ENCODE assay signal across 8 cellular contexts in genomic region chr3:20039765-20040475, GRCh38. TPM values are rescaled to one million over a fixed set of nuclear protein-coding genes. Genes with fewer than 3 reads are reported as not detected.
DNase-seq lines count a peak whose midpoint lies in the region; ATAC-seq and TF ChIP-seq lines count a peak whose summit lies in the region.

TSS of gene KAT2B (plus strand) at chr3:20040446. CDS start at chr3:20040478, 32 bp downstream.

- H3K36me3 ChIP-seq in osteoblast (ENCODE audit: insufficient read depth, low read length) = no peaks in the 10 kb centered on the region
- H3K36me3 ChIP-seq in thymus (ENCODE audit: control insufficient read depth, insufficient read depth) = peaks cover 6% of the 10 kb centered on the region

- peaks cover 16% of the 10 kb centered on the region for H3K4me1 ChIP-seq in osteoblast (ENCODE audit: insufficient read depth, low read length)
- peaks cover 36% of the 10 kb centered on the region for H3K4me1 ChIP-seq in thymus (ENCODE audit: control insufficient read depth, insufficient read depth, low read length)

- H2AFZ ChIP-seq in osteoblast (ENCODE audit: low read length) = peak within 1 kb of the TSS; percentile 86

- H3K4me3 ChIP-seq in osteoblast (ENCODE audit: insufficient read depth, low read length) = peak within 1 kb of the TSS; percentile 84
- peak within 1 kb of the TSS; percentile 94 for H3K4me3 ChIP-seq in thymus (ENCODE audit: low read length)

- peak; percentile 30 for TF ChIP-seq CTCF in osteoblast (IDR thresholded peaks at IDR 0.05; ENCODE audit: extremely low read depth, low read depth, low read length)

- peaks cover 3% of the 10 kb centered on the region for H3K79me2 ChIP-seq in osteoblast (ENCODE audit: insufficient read depth, low read length)

- H3K27me3 ChIP-seq in osteoblast (ENCODE audit: insufficient read depth, low read length) (no peaks in the 10 kb centered on the region), thymus (ENCODE audit: control insufficient read depth, insufficient read depth) (no peaks in the 10 kb centered on the region)

- TF ChIP-seq RAD21 in Ishikawa (IDR thresholded peaks at IDR 0.05; ENCODE audit: low read depth) = peak; percentile 7; the same call in 1 of the 2 replicates

- WGBS in thymus = under 1% methylated on average over 61 of the region's 66 CpGs

- H3K27ac ChIP-seq in osteoblast (ENCODE audit: low read depth, low read length) (no peak within 1 kb of the TSS), thymus (ENCODE audit: low read depth) (peak within 1 kb of the TSS; percentile 97)

- DNase-seq in Daoy (ENCODE audit: low read depth) = peak; percentile 75
- peak; percentile 84 for DNase-seq in SK-N-DZ (ENCODE audit: low spot score)
- peak; percentile 87 for DNase-seq in activated naive CD4-positive, alpha-beta T cell treated with anti-CD3 and anti-CD28 coated beads, Interleukin-2, amount 50 U/mL, for 16 hours
- DNase-seq in glomerular endothelial cell (ENCODE audit: extremely low read depth, low read depth, low spot score) = no peak
- DNase-seq in osteoblast (ENCODE audit: insufficient read length, low spot score, missing footprints) = peak; percentile 95

- peak within 1 kb of the TSS; percentile 97 for H3K4me2 ChIP-seq in osteoblast (ENCODE audit: insufficient read depth, low read length)

- H4K20me1 ChIP-seq in osteoblast (ENCODE audit: insufficient read depth, low read length) = no peaks in the 10 kb centered on the region

- H3K9me3 ChIP-seq in osteoblast (ENCODE audit: low read depth, low read length) (no peaks in the 10 kb centered on the region), thymus (ENCODE audit: control insufficient read depth) (no peaks in the 10 kb centered on the region)

- peak; percentile 53 for ATAC-seq in GM21515 (IDR thresholded peaks at IDR 0.05; ENCODE audit: unreplicated experiment)

- no peak for TF ChIP-seq EP300 in Ishikawa (IDR thresholded peaks at IDR 0.05; ENCODE audit: borderline replicate concordance)

TF ChIP-seq in Ishikawa, 13 proteins besides CTCF, POLR2A, EP300 and RAD21:
- 0 out of 2 replicates have a peak, but pooled peaks have one; percentile 31 for TF ChIP-seq TAF1 (IDR thresholded peaks at IDR 0.05; ENCODE audit: low read depth)
- TF ChIP-seq USF1 (IDR thresholded peaks at IDR 0.05) = no peak
- TF ChIP-seq TCF12 (IDR thresholded peaks at IDR 0.05; ENCODE audit: low read depth) = no peak
- TF ChIP-seq CEBPB (IDR thresholded peaks at IDR 0.05) = no peak
- no peak for TF ChIP-seq EGR1 (IDR thresholded peaks at IDR 0.05)
- no peak for TF ChIP-seq CREB1 (IDR thresholded peaks at IDR 0.05; ENCODE audit: low read depth)
- 0 out of 2 replicates have a peak, but pooled peaks have one; percentile 21 for TF ChIP-seq NFIC (IDR thresholded peaks at IDR 0.05)
- no peak for TF ChIP-seq TEAD4 (IDR thresholded peaks at IDR 0.05)
- TF ChIP-seq FOXM1 (IDR thresholded peaks at IDR 0.05; ENCODE audit: borderline replicate concordance, low read depth) = no peak
- 0 out of 2 replicates have a peak, but pooled peaks have one; percentile 18 for TF ChIP-seq YY1 (IDR thresholded peaks at IDR 0.05; ENCODE audit: low read depth)
- TF ChIP-seq ZBTB7A (IDR thresholded peaks at IDR 0.05; ENCODE audit: low read depth) = peak; percentile 76; the same call in 1 of the 2 replicates
- TF ChIP-seq MAX (IDR thresholded peaks at IDR 0.05) = 0 out of 2 replicates have a peak, but pooled peaks have one; percentile 22
- TF ChIP-seq REST (IDR thresholded peaks at IDR 0.05; ENCODE audit: low read depth) = no peak

RNA-seq across cellular contexts. Expression of gene KAT2B, which starts in this region (rescaled TPM):
- total RNA-seq in Daoy (2014; rRNA removed; shearing (Covaris generic)) = 1.6 and 7.5 TPM in 2 replicates
- polyA plus RNA-seq in SK-N-DZ (2014; cell fraction: cytosol; rRNA removed) = 4.2 and 5.1 TPM in 2 replicates
- 12.2 and 18.5 TPM in 2 replicates for polyA plus RNA-seq in SK-N-DZ (2014; cell fraction: nucleus; rRNA removed)
- total RNA-seq in glomerular endothelial cell (9.5 and 15.1 TPM in 2 replicates), osteoblast (11.8 and 15.9 TPM in 2 replicates)
- 38.4 TPM for polyA plus RNA-seq in thymus
